15 cellular contexts compared by ENCODE assay signal in the genomic region with DNA sequence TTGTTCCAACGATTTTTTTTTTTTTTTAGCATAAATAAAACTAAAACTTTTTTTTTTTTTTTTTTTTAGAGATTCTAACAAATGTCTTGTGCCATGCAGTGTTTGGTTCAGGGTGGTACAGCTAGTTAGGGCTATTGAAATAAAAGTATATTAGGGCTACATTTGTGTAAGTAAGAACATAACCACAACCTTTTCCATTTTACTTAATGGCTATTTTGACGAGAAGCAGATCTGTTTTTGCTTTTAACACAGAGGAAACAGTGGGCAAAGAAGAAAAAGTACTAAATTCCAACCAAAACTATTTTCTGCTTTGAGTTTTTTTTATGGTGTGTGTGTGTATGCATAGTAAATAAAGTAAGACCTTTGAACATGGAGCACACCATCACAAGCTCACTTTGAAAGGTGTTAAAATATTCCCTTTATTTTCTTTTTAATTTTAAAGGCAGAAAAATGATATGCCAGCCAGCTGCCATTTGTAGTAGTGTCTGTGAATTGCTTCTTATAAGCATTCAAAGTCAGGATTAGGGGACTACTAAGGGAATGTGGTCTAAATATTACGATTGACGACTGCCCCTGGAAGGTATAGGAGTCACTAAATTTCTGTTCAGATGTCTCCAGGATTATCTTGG. TPM values are rescaled to one million over a fixed set of nuclear protein-coding genes. Genes with fewer than 3 reads are reported as not detected.
DNase-seq lines count a peak whose midpoint lies in the region; ATAC-seq and TF ChIP-seq lines count a peak whose summit lies in the region.
"Had no signal": no experiment of that assay in that cellular context is flagged by ENCODE, and none has a peak within 500 bp of the region (broad histone marks: within the 10 kb centered on the region; RNA-seq: fewer than 3 reads in every experiment).

No MANE protein-coding gene starts in this region.

- H3K27ac ChIP-seq in breast epithelium (peak overlapping the region; percentile 62 to 89), neural progenitor cell (no peak overlapping the region), transverse colon (peak overlapping the region; percentile 29 to 91 (median 84))

- 36 to 49% methylated on average over 4 of the region's 4 CpGs for WGBS in transverse colon (ENCODE audit: low coverage in 1 of 2), 2 donors

- intact Hi-C loops in breast epithelium (cut with DNase I; ENCODE audit: low total_unique reads) (no loop called here), MCF 10A (cut with micrococcal nuclease) (no loop called here), transverse colon (cut with DNase I; ENCODE audit: low total_unique reads) (no loop called here)

- H3K4me1 ChIP-seq in breast epithelium (no peaks in the 10 kb centered on the region), neural progenitor cell (peaks cover 53% of the 10 kb centered on the region), transverse colon (peaks cover 0 to 32% (median 21%) of the 10 kb centered on the region in 4 donors)

- ATAC-seq in GM18520 (IDR thresholded peaks at IDR 0.05; ENCODE audit: unreplicated experiment): no peak
- ATAC-seq: activated CD8-positive, alpha-beta T cell treated with anti-CD3 and anti-CD28 coated beads for 36 hours; body of pancreas had no signal

- H3F3A ChIP-seq in neural progenitor cell (ENCODE audit: low read depth): peaks cover 19% of the 10 kb centered on the region

- DNase-seq in breast epithelium (ENCODE audit: low spot score in 2 of 2) (no peak), MCF 10A (ENCODE audit: unreplicated experiment) (no peak), epithelial cell of proximal tubule (ENCODE audit: low read depth) (no peak), neural progenitor cell (ENCODE audit: low spot score) (no peak), transverse colon (no peak), NAMALWA (ENCODE audit: low spot score) (no peak)
- no peak for DNase-seq in stimulated activated CD4-positive, alpha-beta T cell treated with anti-CD3 and anti-CD28 coated beads, Interleukin-4, amount 100 ng/mL, for 24 hours
- DNase-seq: 8988T; activated CD8-positive, alpha-beta T cell treated with anti-CD3 and anti-CD28 coated beads for 36 hours; body of pancreas; GOT3; NCI-H187 treated with DMSO at 0.1 percent for 48 hours; SHP77 treated with DMSO at 0.1 percent for 48 hours had no signal

- no peak overlapping the region for H3K9ac ChIP-seq in neural progenitor cell

- H3K4me3 Mint-ChIP-seq in MCF 10A (ENCODE audit: unreplicated experiment) (no peak overlapping the region), neural progenitor cell (no peak overlapping the region)
- H3K4me3 Mint-ChIP-seq: activated CD8-positive, alpha-beta T cell treated with anti-CD3 and anti-CD28 coated beads for 36 hours; stimulated activated naive CD8-positive, alpha-beta T cell treated with anti-CD3 and anti-CD28 coated beads, Interleukin-15, Interleukin-2, amounts not matched to agents 100 ng/mL and 50 ng/mL, for 24 hours had no signal

- H3K4me2 ChIP-seq in neural progenitor cell: peak overlapping the region; percentile 51

- TF ChIP-seq EP300 in transverse colon (IDR thresholded peaks at IDR 0.05; ENCODE audit: low read depth): no peak

- H3K27me3 ChIP-seq in breast epithelium: no peaks in the 10 kb centered on the region
- peaks cover 9% of the 10 kb centered on the region for H3K27me3 ChIP-seq in neural progenitor cell
- no peaks in the 10 kb centered on the region for H3K27me3 ChIP-seq in transverse colon
- H3K27me3 ChIP-seq: body of pancreas had no signal

- H3K27me3 Mint-ChIP-seq in MCF 10A (ENCODE audit: insufficient read depth, unreplicated experiment) (peaks cover 31% of the 10 kb centered on the region), neural progenitor cell (ENCODE audit: insufficient read depth, low read depth) (peaks cover 4% of the 10 kb centered on the region)

- TF ChIP-seq CTCF in breast epithelium (IDR thresholded peaks at IDR 0.05): no peak
- no peak for TF ChIP-seq CTCF in MCF 10A (IDR thresholded peaks at IDR 0.05; ENCODE audit: unreplicated experiment)
- no peak for TF ChIP-seq CTCF in epithelial cell of proximal tubule (conservative IDR thresholded peaks at IDR 0.05; ENCODE audit: low read depth, low read length)
- no peak for TF ChIP-seq CTCF in neural progenitor cell (IDR thresholded peaks at IDR 0.05)
- TF ChIP-seq CTCF in transverse colon (IDR thresholded peaks at IDR 0.05): no peak

- H3K9me3 ChIP-seq in breast epithelium (no peaks in the 10 kb centered on the region), neural progenitor cell (ENCODE audit: low read depth) (no peaks in the 10 kb centered on the region), transverse colon (no peaks in the 10 kb centered on the region)
- H3K9me3 ChIP-seq: body of pancreas had no signal

- TF ChIP-seq POLR2A in breast epithelium (IDR thresholded peaks at IDR 0.05) (no peak), transverse colon (IDR thresholded peaks at IDR 0.05) (no peak)

- CTCF ChIA-PET in MCF 10A (lab: Yijun Ruan, JAX): no interaction called here

- H3K36me3 Mint-ChIP-seq in MCF 10A (ENCODE audit: insufficient read depth, unreplicated experiment) (no peaks in the 10 kb centered on the region), neural progenitor cell (no peaks in the 10 kb centered on the region)

- BruUV-seq in MCF 10A (replicated peaks; lab: Mats Ljungman, UMichigan): no TSS peak

- H3K9me3 Mint-ChIP-seq in MCF 10A (ENCODE audit: unreplicated experiment): no peaks in the 10 kb centered on the region
- H3K9me3 Mint-ChIP-seq in neural progenitor cell: no peaks in the 10 kb centered on the region
- H3K9me3 Mint-ChIP-seq: activated CD8-positive, alpha-beta T cell treated with anti-CD3 and anti-CD28 coated beads for 36 hours; stimulated activated naive CD8-positive, alpha-beta T cell treated with anti-CD3 and anti-CD28 coated beads, Interleukin-15, Interleukin-2, amounts not matched to agents 100 ng/mL and 50 ng/mL, for 24 hours had no signal

- no peak overlapping the region for H2AFZ ChIP-seq in neural progenitor cell (replicated peaks)

- in situ Hi-C loops in transverse colon (cut with MboI; ENCODE audit: low pct_ligation_motif_present in 1 of 4, low pct_unique_long_range_greater_than_20kb in 1 of 4, low sequenced_read_pairs in 3 of 4): no loop called here

- H3K27ac Mint-ChIP-seq in MCF 10A (ENCODE audit: low read depth, unreplicated experiment) (no peak overlapping the region), neural progenitor cell (no peak overlapping the region)
- H3K27ac Mint-ChIP-seq: activated CD8-positive, alpha-beta T cell treated with anti-CD3 and anti-CD28 coated beads for 36 hours; stimulated activated naive CD8-positive, alpha-beta T cell treated with anti-CD3 and anti-CD28 coated beads, Interleukin-15, Interleukin-2, amounts not matched to agents 100 ng/mL and 50 ng/mL, for 24 hours had no signal

- peak overlapping the region in 2 of 3 donors; percentile 61 to 76 for H3K4me3 ChIP-seq in breast epithelium
- peak overlapping the region; percentile 64 for H3K4me3 ChIP-seq in epithelial cell of proximal tubule (ENCODE audit: low read depth, low read length)
- no peak overlapping the region for H3K4me3 ChIP-seq in neural progenitor cell
- peak overlapping the region in 1 of 4 donors; percentile 67 for H3K4me3 ChIP-seq in transverse colon
- H3K4me3 ChIP-seq: body of pancreas had no signal

- H3K36me3 ChIP-seq in breast epithelium (no peaks in the 10 kb centered on the region), neural progenitor cell (no peaks in the 10 kb centered on the region), transverse colon (no peaks in the 10 kb centered on the region)

- H3K79me2 ChIP-seq in neural progenitor cell (ENCODE audit: low read depth): no peaks in the 10 kb centered on the region

- no peaks in the 10 kb centered on the region for H4K20me1 ChIP-seq in neural progenitor cell (ENCODE audit: low read depth)

- H3K4me1 Mint-ChIP-seq in MCF 10A (ENCODE audit: insufficient read depth, unreplicated experiment): no peaks in the 10 kb centered on the region
- peaks cover 41% of the 10 kb centered on the region for H3K4me1 Mint-ChIP-seq in neural progenitor cell

- POLR2A ChIA-PET in MCF 10A (lab: Yijun Ruan, JAX): no interaction called here

RNA-seq across cellular contexts. Expression of gene RARB, which starts 3.0 kb away (rescaled TPM):
- total RNA-seq in breast epithelium (10 to 100 TPM in 1 of 3 donors, 1 to 10 TPM in 1, under 1 TPM in 1; 0.80 to 20.1 (median 8.2) TPM), MCF 10A (2022) (not detected in 2 replicates), epithelial cell of proximal tubule (2.0 and 4.6 TPM in 2 replicates), neural progenitor cell (ENCODE audit: low replicate concordance) (1.4 and 1.8 TPM in 2 replicates), transverse colon (1 to 10 TPM in 3 of 4 donors, not detected in 1; 2.4 to 4.5 (median 2.9) TPM)
- total RNA-seq: activated CD8-positive, alpha-beta T cell treated with anti-CD3 and anti-CD28 coated beads for 36 hours had no signal
